Comparison of ENCODE assay signal across 15 cellular contexts in the genomic region with DNA sequence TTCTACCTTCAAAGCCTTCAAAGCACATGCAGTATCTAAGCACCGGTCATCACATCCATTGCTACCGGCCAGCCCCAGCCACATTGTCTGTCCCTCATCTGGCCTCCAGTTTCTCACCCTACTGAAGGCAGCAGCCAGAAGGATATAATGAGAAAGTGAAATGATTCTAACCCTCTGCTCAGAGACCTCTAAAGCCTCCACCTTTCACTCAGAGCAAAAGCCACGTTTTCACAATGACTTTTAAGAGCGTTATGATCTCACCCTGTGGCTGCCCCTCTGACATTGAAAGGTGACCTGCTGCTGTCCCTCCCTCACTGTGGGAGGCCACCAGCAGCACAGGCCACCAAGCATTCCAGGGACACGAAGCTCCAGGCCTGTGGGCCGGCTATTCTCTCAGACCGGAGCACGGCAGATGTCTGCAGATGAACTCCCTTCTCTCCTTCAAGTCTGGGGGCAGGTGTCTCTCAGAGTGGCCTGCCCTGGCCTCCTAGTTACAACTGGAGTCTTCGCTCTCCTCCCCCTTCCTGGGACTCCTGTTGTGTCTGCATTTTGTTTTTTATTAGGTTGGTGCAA.
DNase-seq lines count a peak whose midpoint lies in the region; ATAC-seq, FAIRE-seq and TF ChIP-seq lines count a peak whose summit lies in the region.
"Had no signal": no experiment of that assay in that cellular context is flagged by ENCODE, and none has a peak within 500 bp of the region (broad histone marks: within the 10 kb centered on the region; RNA-seq: fewer than 3 reads in every experiment).

No MANE protein-coding gene starts in this region.

- TF ChIP-seq CTCF in GM20000 (IDR thresholded peaks at IDR 0.05; ENCODE audit: extremely low read depth, missing control alignments) (no peak), GM12878 (IDR thresholded peaks at IDR 0.05 in 2 of 3, conservative IDR thresholded peaks at IDR 0.05 in 1 of 3; ENCODE audit: control insufficient read depth in 2 of 3, extremely low read depth in 1 of 3, insufficient read depth in 1 of 3, low read depth in 3 of 3, low read length in 3 of 3) (no peak), smooth muscle cell (IDR thresholded peaks at IDR 0.05; ENCODE audit: borderline replicate concordance, insufficient read depth, poor library complexity, severe bottlenecking) (no peak)

- DNase-seq in GM20000 (ENCODE audit: low spot score) (peak; percentile 44), GM12878 (ENCODE audit: low read depth, low spot score) (no peak), smooth muscle cell (lab: John Stamatoyannopoulos, UW; ENCODE audit: unreplicated experiment) (no peak), NCI-H187 (lab: John Stamatoyannopoulos, UW) (no peak), mucosa of gallbladder (ENCODE audit: low spot score) (no peak), middle frontal gyrus (ENCODE audit: extremely low spot score, low spot score) (no peak)
- DNase-seq: activated B cell treated with CpG ODN at 0.5 μM for 24 hours; effector memory CD8-positive, alpha-beta T cell; left colon; NCI-H774 had no signal

- H3K27ac ChIP-seq in GM12878 (ENCODE audit: control insufficient read depth, insufficient read depth) (peak overlapping the region; percentile 8; the same call in 1 of the 2 replicates), smooth muscle cell (ENCODE audit: low read depth) (no peak overlapping the region)
- H3K27ac ChIP-seq: neutrophil, SJSA1 had no signal

- H3K27me3 ChIP-seq in GM12878 (replicated peaks in 1 of 2; ENCODE audit: control insufficient read depth in 2 of 2, insufficient read depth in 2 of 2, low read length in 1 of 2) (no peaks in the 10 kb centered on the region), smooth muscle cell (ENCODE audit: low read depth) (no peaks in the 10 kb centered on the region)
- H3K27me3 ChIP-seq: neutrophil, SJSA1 had no signal

- CTCF ChIA-PET in GM12878 (lab: Yijun Ruan, JAX): no interaction called here

- POLR2A ChIA-PET in GM12878 (lab: Charles Lee): no interaction called here

- ATAC-seq in GM18508 (IDR thresholded peaks at IDR 0.05; ENCODE audit: insufficient read depth, unreplicated experiment) (peak; percentile 84), HG02943 (IDR thresholded peaks at IDR 0.05; ENCODE audit: low read depth, unreplicated experiment) (peak; percentile 64), GM12878 (peak; percentile 89)
- ATAC-seq: effector memory CD8-positive, alpha-beta T cell; left colon had no signal

- H3K4me3 ChIP-seq in GM12878 (peak overlapping the region; percentile 43; the same call in 1 of the 2 replicates), smooth muscle cell (no peak overlapping the region)
- H3K4me3 ChIP-seq: SJSA1 had no signal

- no peak for TF ChIP-seq RAD21 in GM12878 (IDR thresholded peaks at IDR 0.05; ENCODE audit: insufficient read depth, low read depth, low read length)

- SMC1A ChIA-PET in GM12878 (lab: Charles Lee; ENCODE audit: uncharacterized antibody, unreplicated experiment): interaction anchor here (1.3 to 1.6 kb wide), 2 partner anchors 9 kb away, joined by 3 to 7 read pairs; no protein-coding TSS in a partner anchor

- no peak for TF ChIP-seq EP300 in GM12878 (IDR thresholded peaks at IDR 0.05; ENCODE audit: borderline replicate concordance in 1 of 2, control insufficient read depth in 1 of 2, low read depth in 2 of 2, low read length in 2 of 2)

- no peak for TF ChIP-seq POLR2A in GM12878 (IDR thresholded peaks at IDR 0.05; ENCODE audit: low read depth, low read length)

- no TSS peak for BruUV-seq in GM12878 (replicated peaks; lab: Mats Ljungman, UMichigan)

- H3K9ac ChIP-seq in GM12878 (ENCODE audit: control insufficient read depth, insufficient read depth, low read length): no peak overlapping the region
- no peak overlapping the region for H3K9ac ChIP-seq in smooth muscle cell (ENCODE audit: low read depth)

- H4K20me1 ChIP-seq in GM12878 (ENCODE audit: control insufficient read depth, insufficient read depth): no peaks in the 10 kb centered on the region
- no peaks in the 10 kb centered on the region for H4K20me1 ChIP-seq in smooth muscle cell (ENCODE audit: low read depth)

- H3F3A ChIP-seq in smooth muscle cell (ENCODE audit: low read depth): no peaks in the 10 kb centered on the region

- H2AFZ ChIP-seq in GM12878 (ENCODE audit: control insufficient read depth, low read depth, low read length): no peak overlapping the region; the same call in 1 of the 2 replicates
- no peak overlapping the region for H2AFZ ChIP-seq in smooth muscle cell (ENCODE audit: low read depth)

- intact Hi-C loops in GM12878 (cut with micrococcal nuclease; ENCODE audit: unreplicated experiment): no loop called here

- no peak for FAIRE-seq in GM12878 (lab: Jason Lieb, UNC)
- FAIRE-seq: G401.6 had no signal

- H3K4me1 ChIP-seq in GM12878 (ENCODE audit: control insufficient read depth, insufficient read depth, low read length): peaks cover 18% of the 10 kb centered on the region
- no peaks in the 10 kb centered on the region for H3K4me1 ChIP-seq in smooth muscle cell (ENCODE audit: low read depth)
- H3K4me1 ChIP-seq: SJSA1 had no signal

- in situ Hi-C loops in GM12878 (cut with MboI): no loop called here

- H3K4me2 ChIP-seq in GM12878 (ENCODE audit: control insufficient read depth, insufficient read depth) (peak overlapping the region; percentile 81), smooth muscle cell (no peak overlapping the region)

- H3K79me2 ChIP-seq in GM12878 (ENCODE audit: control insufficient read depth, insufficient read depth, low read length): no peaks in the 10 kb centered on the region
- no peaks in the 10 kb centered on the region for H3K79me2 ChIP-seq in smooth muscle cell (ENCODE audit: low read depth)

- 41% methylated on average over 9 of the region's 9 CpGs for WGBS in GM12878 (ENCODE audit: insufficient coverage, insufficient replicate concordance, low lambda C conversion rate, missing lambda C conversion rate)
- 86% methylated on average over 9 of the region's 9 CpGs for WGBS in smooth muscle cell (ENCODE audit: low lambda C conversion rate)

- RAD21 ChIA-PET in GM12878 (lab: Charles Lee; ENCODE audit: unreplicated experiment): no interaction called here

- no peaks in the 10 kb centered on the region for H3K36me3 ChIP-seq in GM12878 (ENCODE audit: control insufficient read depth in 2 of 2, insufficient read depth in 2 of 2, low read length in 1 of 2)
- no peaks in the 10 kb centered on the region for H3K36me3 ChIP-seq in smooth muscle cell (ENCODE audit: low read depth)
- H3K36me3 ChIP-seq: neutrophil, SJSA1 had no signal

- H3K9me3 ChIP-seq in GM12878 (replicated peaks; ENCODE audit: control insufficient read depth, insufficient read depth, low read length): no peaks in the 10 kb centered on the region
- no peaks in the 10 kb centered on the region for H3K9me3 ChIP-seq in smooth muscle cell (replicated peaks; ENCODE audit: low read depth)
- H3K9me3 ChIP-seq: neutrophil, SJSA1 had no signal

TF ChIP-seq in GM12878, 131 proteins besides CTCF, POLR2A, EP300 and RAD21:
- TF ChIP-seq PAX5 (IDR thresholded peaks at IDR 0.05; ENCODE audit: borderline replicate concordance, low read depth, low read length) (no peak), MYC (IDR thresholded peaks at IDR 0.05; ENCODE audit: insufficient read depth, insufficient read length, insufficient replicate concordance, low read length, severe bottlenecking) (no peak), GABPA (IDR thresholded peaks at IDR 0.05; ENCODE audit: low read depth) (0 out of 2 replicates have a peak, but pooled peaks have one; percentile 3), RUNX3 (IDR thresholded peaks at IDR 0.05; ENCODE audit: low read length) (peak; percentile 58), SP1 (IDR thresholded peaks at IDR 0.05; ENCODE audit: low read depth, low read length) (no peak), BCL11A (IDR thresholded peaks at IDR 0.05; ENCODE audit: low read depth, low read length) (0 out of 2 replicates have a peak, but pooled peaks have one; percentile 5), JUNB (IDR thresholded peaks at IDR 0.05) (peak; percentile 73), NRF1 (conservative IDR thresholded peaks at IDR 0.05; ENCODE audit: low read depth, low read length) (no peak)
- TF ChIP-seq, protein P1, sequence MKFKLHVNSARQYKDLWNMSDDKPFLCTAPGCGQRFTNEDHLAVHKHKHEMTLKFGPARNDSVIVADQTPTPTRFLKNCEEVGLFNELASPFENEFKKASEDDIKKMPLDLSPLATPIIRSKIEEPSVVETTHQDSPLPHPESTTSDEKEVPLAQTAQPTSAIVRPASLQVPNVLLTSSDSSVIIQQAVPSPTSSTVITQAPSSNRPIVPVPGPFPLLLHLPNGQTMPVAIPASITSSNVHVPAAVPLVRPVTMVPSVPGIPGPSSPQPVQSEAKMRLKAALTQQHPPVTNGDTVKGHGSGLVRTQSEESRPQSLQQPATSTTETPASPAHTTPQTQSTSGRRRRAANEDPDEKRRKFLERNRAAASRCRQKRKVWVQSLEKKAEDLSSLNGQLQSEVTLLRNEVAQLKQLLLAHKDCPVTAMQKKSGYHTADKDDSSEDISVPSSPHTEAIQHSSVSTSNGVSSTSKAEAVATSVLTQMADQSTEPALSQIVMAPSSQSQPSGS (IDR thresholded peaks at IDR 0.05; ENCODE audit: low read length): peak; percentile 50; the same call in 1 of the 2 replicates
- TF ChIP-seq, protein P2, sequence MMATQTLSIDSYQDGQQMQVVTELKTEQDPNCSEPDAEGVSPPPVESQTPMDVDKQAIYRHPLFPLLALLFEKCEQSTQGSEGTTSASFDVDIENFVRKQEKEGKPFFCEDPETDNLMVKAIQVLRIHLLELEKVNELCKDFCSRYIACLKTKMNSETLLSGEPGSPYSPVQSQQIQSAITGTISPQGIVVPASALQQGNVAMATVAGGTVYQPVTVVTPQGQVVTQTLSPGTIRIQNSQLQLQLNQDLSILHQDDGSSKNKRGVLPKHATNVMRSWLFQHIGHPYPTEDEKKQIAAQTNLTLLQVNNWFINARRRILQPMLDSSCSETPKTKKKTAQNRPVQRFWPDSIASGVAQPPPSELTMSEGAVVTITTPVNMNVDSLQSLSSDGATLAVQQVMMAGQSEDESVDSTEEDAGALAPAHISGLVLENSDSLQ (IDR thresholded peaks at IDR 0.05): no peak
TF ChIP-seq in GM12878: peak in this region for 5.
